ENCODE assay signal across 36 cellular contexts in the genomic region with DNA sequence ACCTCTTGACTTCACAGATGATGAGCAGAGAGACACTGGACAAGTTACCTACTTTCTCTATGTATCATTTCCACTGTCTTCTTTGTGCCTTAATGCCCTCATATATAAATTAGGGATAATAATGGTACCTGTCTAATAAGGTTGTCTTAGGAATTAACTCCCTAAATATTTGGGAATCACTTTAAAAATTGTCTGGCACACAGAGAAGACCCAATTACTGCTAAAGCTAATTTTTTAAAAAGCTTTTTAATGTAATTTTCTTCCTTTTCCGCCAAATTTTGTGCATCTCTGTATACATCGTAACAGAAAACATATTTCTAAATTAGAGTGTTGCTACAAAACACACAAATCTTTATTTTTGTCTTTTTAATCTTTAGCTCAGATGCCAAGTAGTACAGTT.
"Had no signal": no experiment of that assay in that cellular context is flagged by ENCODE, and none has a peak within 500 bp of the region (broad histone marks: within the 10 kb centered on the region; RNA-seq: fewer than 3 reads in every experiment).

No MANE protein-coding gene starts in this region.

- H3K4me1 Mint-ChIP-seq: activated CD4-positive, alpha-beta memory T cell treated with anti-CD3 and anti-CD28 coated beads, Interleukin-2, amount 10 ng/mL, durations not matched to agents 7 days and 5 days; activated CD4-positive, alpha-beta T cell treated with anti-CD3 and anti-CD28 coated beads for 36 hours; activated CD4-positive, alpha-beta T cell treated with anti-CD3 and anti-CD28 coated beads, Interleukin-2, amount 10 ng/mL, durations not matched to agents 7 days and 5 days; activated CD8-positive, alpha-beta memory T cell treated with anti-CD3 and anti-CD28 coated beads, Interleukin-2, amount 10 ng/mL, durations not matched to agents 7 days and 5 days; activated naive CD4-positive, alpha-beta T cell treated with anti-CD3 and anti-CD28 coated beads, Interleukin-2, amount 10 ng/mL, durations not matched to agents 7 days and 5 days; activated naive CD4-positive, alpha-beta T cell treated with anti-CD3 and anti-CD28 coated beads, Interleukin-2, amount 50 U/mL, for 24 hours; activated naive CD8-positive, alpha-beta T cell treated with anti-CD3 and anti-CD28 coated beads, Interleukin-2, amount 10 ng/mL, durations not matched to agents 7 days and 5 days; activated naive CD8-positive, alpha-beta T cell treated with anti-CD3 and anti-CD28 coated beads, Interleukin-2, amount 50 U/mL, for 24 hours had no signal

- H3K4me3 Mint-ChIP-seq: activated CD4-positive, alpha-beta memory T cell treated with anti-CD3 and anti-CD28 coated beads, Interleukin-2, amount 10 ng/mL, durations not matched to agents 7 days and 5 days; activated CD4-positive, alpha-beta T cell treated with anti-CD3 and anti-CD28 coated beads for 36 hours; activated CD4-positive, alpha-beta T cell treated with anti-CD3 and anti-CD28 coated beads, Interleukin-2, amount 10 ng/mL, durations not matched to agents 7 days and 5 days; activated CD8-positive, alpha-beta memory T cell treated with anti-CD3 and anti-CD28 coated beads, Interleukin-2, amount 10 ng/mL, durations not matched to agents 7 days and 5 days; activated CD8-positive, alpha-beta T cell treated with anti-CD3 and anti-CD28 coated beads, Interleukin-2, amount 10 ng/mL, durations not matched to agents 7 days and 5 days; activated naive CD4-positive, alpha-beta T cell treated with anti-CD3 and anti-CD28 coated beads, Interleukin-2, amount 10 ng/mL, durations not matched to agents 7 days and 5 days; activated naive CD4-positive, alpha-beta T cell treated with anti-CD3 and anti-CD28 coated beads, Interleukin-2, amount 50 U/mL, for 24 hours; activated naive CD8-positive, alpha-beta T cell; activated naive CD8-positive, alpha-beta T cell treated with anti-CD3 and anti-CD28 coated beads, Interleukin-2, amount 10 ng/mL, durations not matched to agents 7 days and 5 days; activated naive CD8-positive, alpha-beta T cell treated with anti-CD3 and anti-CD28 coated beads, Interleukin-2, amount 50 U/mL, for 24 hours; activated T-cell treated with anti-CD3 and anti-CD28 coated beads, Interleukin-2, amount 50 U/mL, for 24 hours; T-helper 2 cell treated with Interferon-gamma antibody and Interleukin-4, amounts not matched to agents 5 μg/mL and 100 μg/mL, for 36 hours had no signal

- ATAC-seq: activated CD4-positive, alpha-beta T cell treated with anti-CD3 and anti-CD28 coated beads for 36 hours; activated CD4-positive, CD25-positive, alpha-beta regulatory T cell treated with anti-CD3 and anti-CD28 coated beads, Interleukin-2, amount 50 U/mL, for 24 hours; activated CD8-positive, alpha-beta memory T cell treated with anti-CD3 and anti-CD28 coated beads, Interleukin-2, amount 10 ng/mL, durations not matched to agents 7 days and 5 days; activated CD8-positive, alpha-beta T cell treated with anti-CD3 and anti-CD28 coated beads, Interleukin-2, amount 10 ng/mL, durations not matched to agents 7 days and 5 days; activated naive CD8-positive, alpha-beta T cell treated with anti-CD3 and anti-CD28 coated beads, Interleukin-2, amount 50 U/mL, for 24 hours; body of pancreas had no signal

- DNase-seq: activated CD4-positive, alpha-beta memory T cell treated with anti-CD3 and anti-CD28 coated beads, Interleukin-2, amount 10 ng/mL, durations not matched to agents 7 days and 5 days; activated CD4-positive, alpha-beta T cell treated with anti-CD3 and anti-CD28 coated beads for 1 hour; activated CD4-positive, alpha-beta T cell treated with anti-CD3 and anti-CD28 coated beads for 36 hours; activated CD4-positive, alpha-beta T cell treated with anti-CD3 and anti-CD28 coated beads for 48 hours; activated CD4-positive, alpha-beta T cell treated with anti-CD3 and anti-CD28 coated beads, Interleukin-2, amount 10 ng/mL, durations not matched to agents 7 days and 5 days; activated CD4-positive, alpha-beta T cell treated with anti-CD3 and anti-CD28 coated beads, Interleukin-2, amount 50 U/mL, for 48 hours; activated CD4-positive, CD25-positive, alpha-beta regulatory T cell; activated CD8-positive, alpha-beta memory T cell treated with anti-CD3 and anti-CD28 coated beads for 24 hours; activated CD8-positive, alpha-beta memory T cell treated with anti-CD3 and anti-CD28 coated beads, Interleukin-2, amount 10 ng/mL, durations not matched to agents 7 days and 5 days; activated CD8-positive, alpha-beta memory T cell treated with anti-CD3 and anti-CD28 coated beads, Interleukin-2, amount 50 U/mL, for 48 hours; activated CD8-positive, alpha-beta T cell treated with anti-CD3 and anti-CD28 coated beads, Interleukin-2, amount 10 ng/mL, durations not matched to agents 7 days and 5 days; activated effector memory CD4-positive, alpha-beta T cell treated with Interleukin-2 at 50 U/mL for 16 hours; activated gamma-delta T cell; activated naive CD4-positive, alpha-beta T cell treated with anti-CD3 and anti-CD28 coated beads, Interleukin-2, amount 10 ng/mL, durations not matched to agents 7 days and 5 days; activated naive CD4-positive, alpha-beta T cell treated with Interleukin-2 at 50 U/mL for 16 hours; activated naive CD8-positive, alpha-beta T cell treated with anti-CD3 and anti-CD28 coated beads, Interleukin-2, amount 10 ng/mL, durations not matched to agents 7 days and 5 days; activated naive CD8-positive, alpha-beta T cell treated with anti-CD3 and anti-CD28 coated beads, Interleukin-2, amount 50 U/mL, for 24 hours; activated T-cell treated with anti-CD3 and anti-CD28 coated beads, Interleukin-2, amount 50 U/mL, for 24 hours; activated T-cell treated with anti-CD3 and anti-CD28 coated beads, Interleukin-2, amount 50 U/mL, for 48 hours; amygdala; anterior cingulate cortex; body of pancreas; brain microvascular endothelial cell; central memory CD4-positive, alpha-beta T cell; colonic mucosa; T-helper 2 cell; T-helper 9 cell had no signal

- FAIRE-seq: astrocyte, TTC549 had no signal

- H3K4me3 ChIP-seq: body of pancreas, breast epithelium, colonic mucosa had no signal

- H3K9me3 ChIP-seq: body of pancreas had no signal

- H3K27ac ChIP-seq: body of pancreas, brain microvascular endothelial cell, breast epithelium, colonic mucosa, VCaP had no signal

- H3K36me3 ChIP-seq: brain microvascular endothelial cell, breast epithelium, colonic mucosa had no signal

- H3K27ac Mint-ChIP-seq: activated CD4-positive, alpha-beta memory T cell treated with anti-CD3 and anti-CD28 coated beads, Interleukin-2, amount 10 ng/mL, durations not matched to agents 7 days and 5 days; activated CD4-positive, alpha-beta T cell treated with anti-CD3 and anti-CD28 coated beads for 36 hours; activated CD4-positive, alpha-beta T cell treated with anti-CD3 and anti-CD28 coated beads, Interleukin-2, amount 10 ng/mL, durations not matched to agents 7 days and 5 days; activated CD8-positive, alpha-beta memory T cell treated with anti-CD3 and anti-CD28 coated beads, Interleukin-2, amount 10 ng/mL, durations not matched to agents 7 days and 5 days; activated CD8-positive, alpha-beta T cell treated with anti-CD3 and anti-CD28 coated beads, Interleukin-2, amount 10 ng/mL, durations not matched to agents 7 days and 5 days; activated naive CD4-positive, alpha-beta T cell treated with anti-CD3 and anti-CD28 coated beads, Interleukin-2, amount 10 ng/mL, durations not matched to agents 7 days and 5 days; activated naive CD4-positive, alpha-beta T cell treated with anti-CD3 and anti-CD28 coated beads, Interleukin-2, amount 50 U/mL, for 24 hours; activated naive CD8-positive, alpha-beta T cell; activated naive CD8-positive, alpha-beta T cell treated with anti-CD3 and anti-CD28 coated beads, Interleukin-2, amount 10 ng/mL, durations not matched to agents 7 days and 5 days; activated naive CD8-positive, alpha-beta T cell treated with anti-CD3 and anti-CD28 coated beads, Interleukin-2, amount 50 U/mL, for 24 hours; activated T-cell treated with anti-CD3 and anti-CD28 coated beads, Interleukin-2, amount 50 U/mL, for 24 hours; activated T-helper 2 cell treated with anti-CD3 and anti-CD28 coated beads, Interferon-gamma antibody, Interleukin-2, Interleukin-4, amounts not matched to agents 10 μg/mL and 5 μg/mL and 100 μg/mL, durations not matched to agents 14 hours and 24 hours and 36 hours; T-helper 2 cell treated with Interferon-gamma antibody and Interleukin-4, amounts not matched to agents 5 μg/mL and 100 μg/mL, for 36 hours had no signal

- H3K36me3 Mint-ChIP-seq: activated CD8-positive, alpha-beta memory T cell treated with anti-CD3 and anti-CD28 coated beads, Interleukin-2, amount 10 ng/mL, durations not matched to agents 7 days and 5 days; activated naive CD4-positive, alpha-beta T cell treated with anti-CD3 and anti-CD28 coated beads, Interleukin-2, amount 10 ng/mL, durations not matched to agents 7 days and 5 days; activated naive CD4-positive, alpha-beta T cell treated with anti-CD3 and anti-CD28 coated beads, Interleukin-2, amount 50 U/mL, for 24 hours; activated naive CD8-positive, alpha-beta T cell; activated naive CD8-positive, alpha-beta T cell treated with anti-CD3 and anti-CD28 coated beads, Interleukin-2, amount 10 ng/mL, durations not matched to agents 7 days and 5 days had no signal

- H3K4me1 ChIP-seq: body of pancreas, breast epithelium, colonic mucosa had no signal

- H3K27me3 ChIP-seq: body of pancreas, brain microvascular endothelial cell, breast epithelium had no signal

- H3K27me3 Mint-ChIP-seq: activated CD4-positive, alpha-beta memory T cell treated with anti-CD3 and anti-CD28 coated beads, Interleukin-2, amount 10 ng/mL, durations not matched to agents 7 days and 5 days; activated CD4-positive, alpha-beta T cell treated with anti-CD3 and anti-CD28 coated beads for 36 hours; activated CD4-positive, alpha-beta T cell treated with anti-CD3 and anti-CD28 coated beads, Interleukin-2, amount 10 ng/mL, durations not matched to agents 7 days and 5 days; activated CD8-positive, alpha-beta memory T cell treated with anti-CD3 and anti-CD28 coated beads, Interleukin-2, amount 10 ng/mL, durations not matched to agents 7 days and 5 days; activated naive CD4-positive, alpha-beta T cell treated with anti-CD3 and anti-CD28 coated beads, Interleukin-2, amount 10 ng/mL, durations not matched to agents 7 days and 5 days; activated naive CD4-positive, alpha-beta T cell treated with anti-CD3 and anti-CD28 coated beads, Interleukin-2, amount 50 U/mL, for 24 hours; activated naive CD8-positive, alpha-beta T cell; activated naive CD8-positive, alpha-beta T cell treated with anti-CD3 and anti-CD28 coated beads, Interleukin-2, amount 10 ng/mL, durations not matched to agents 7 days and 5 days; activated naive CD8-positive, alpha-beta T cell treated with anti-CD3 and anti-CD28 coated beads, Interleukin-2, amount 50 U/mL, for 24 hours; activated T-cell treated with anti-CD3 and anti-CD28 coated beads, Interleukin-2, amount 50 U/mL, for 24 hours had no signal
